ENCODE assay signal across 10 cellular contexts in genomic region chr7:92674379-92674778, GRCh38.
DNase-seq lines count a peak whose midpoint lies in the region; ATAC-seq and TF ChIP-seq lines count a peak whose summit lies in the region.
"Had no signal": no experiment of that assay in that cellular context is flagged by ENCODE, and none has a peak within 500 bp of the region (broad histone marks: within the 10 kb centered on the region; RNA-seq: fewer than 3 reads in every experiment).

No MANE protein-coding gene starts in this region.

- H3K9me3 Mint-ChIP-seq in MCF 10A (ENCODE audit: unreplicated experiment), result no peaks in the 10 kb centered on the region
- H3K9me3 Mint-ChIP-seq: CD14-positive monocyte had no signal

- no peaks in the 10 kb centered on the region for H3K27me3 ChIP-seq in BLaER1 treated with 17β-estradiol and CSF1 and Interleukin-3, amounts not matched to agents 10 nM and 100 nM

- no peaks in the 10 kb centered on the region for H3K27me3 Mint-ChIP-seq in MCF 10A (ENCODE audit: insufficient read depth, unreplicated experiment)

- H3K9ac ChIP-seq in BLaER1 treated with 17β-estradiol and CSF1 and Interleukin-3, amounts not matched to agents 10 nM and 100 nM, result peak overlapping the region in 2 of 11 experiments; percentile 15 to 19; a peak in 3 of 22 replicates

- DNase-seq in NCI-H146 (lab: John Stamatoyannopoulos, UW) (peak; percentile 64), NCI-H82 (lab: John Stamatoyannopoulos, UW) (no peak), MCF 10A (ENCODE audit: unreplicated experiment) (no peak), ACHN (no peak)
- DNase-seq in activated effector memory CD4-positive, alpha-beta T cell treated with anti-CD3 and anti-CD28 coated beads, Interleukin-2, amount 50 U/mL, for 16 hours, result no peak
- DNase-seq: SIG-M5 had no signal

- peaks cover 10% of the 10 kb centered on the region for H3K4me1 Mint-ChIP-seq in MCF 10A (ENCODE audit: insufficient read depth, unreplicated experiment)

- peak; percentile 57 for ATAC-seq in GM18907 (IDR thresholded peaks at IDR 0.05; ENCODE audit: unreplicated experiment)
- peak; percentile 80 for ATAC-seq in HG02840 (IDR thresholded peaks at IDR 0.05; ENCODE audit: low FRiP score, unreplicated experiment)

- H3K27ac ChIP-seq in BLaER1 treated with 17β-estradiol and CSF1 and Interleukin-3, amounts not matched to agents 10 nM and 100 nM, result peak overlapping the region in 6 of 11 experiments; percentile 16 to 68 (median 50); a peak in 10 of 22 replicates

- peaks cover 13% of the 10 kb centered on the region for H3K36me3 Mint-ChIP-seq in MCF 10A (ENCODE audit: insufficient read depth, unreplicated experiment)

- in situ Hi-C loops in ACHN (cut with HindIII; ENCODE audit: low pct_ligation_motif_present, low pct_unique_long_range_greater_than_20kb, low sequenced_read_pairs), result no loop called here

- TF ChIP-seq CTCF in MCF 10A (IDR thresholded peaks at IDR 0.05; ENCODE audit: unreplicated experiment), result no peak

- peak overlapping the region in 2 of 10 experiments; percentile 15 to 28; a peak in 2 of 20 replicates for H3K4me3 ChIP-seq in BLaER1 treated with 17β-estradiol and CSF1 and Interleukin-3, amounts not matched to agents 10 nM and 100 nM

- no TSS peak for BruUV-seq in MCF 10A (replicated peaks; lab: Mats Ljungman, UMichigan)

- intact Hi-C loops in MCF 10A (cut with micrococcal nuclease), result no loop called here

- H3K4me2 ChIP-seq in BLaER1 treated with 17β-estradiol and CSF1 and Interleukin-3, amounts not matched to agents 10 nM and 100 nM, result peak overlapping the region in 8 of 11 experiments; percentile 38 to 81 (median 68); a peak in 16 of 22 replicates

- H3K4me3 Mint-ChIP-seq in MCF 10A (ENCODE audit: unreplicated experiment), result no peak overlapping the region
- H3K4me3 Mint-ChIP-seq: CD14-positive monocyte had no signal

- CTCF ChIA-PET in MCF 10A (lab: Yijun Ruan, JAX), result no interaction called here

- no peaks in the 10 kb centered on the region; a peak in 2 of 22 replicates for H3K9me3 ChIP-seq in BLaER1 treated with 17β-estradiol and CSF1 and Interleukin-3, amounts not matched to agents 10 nM and 100 nM (replicated peaks in 1 of 11)

- no peak overlapping the region for H3K27ac Mint-ChIP-seq in MCF 10A (ENCODE audit: low read depth, unreplicated experiment)
- H3K27ac Mint-ChIP-seq: CD14-positive monocyte had no signal

- H3K4me1 ChIP-seq in BLaER1 treated with 17β-estradiol and CSF1 and Interleukin-3, amounts not matched to agents 10 nM and 100 nM, result peaks cover 13 to 36% (median 27%) of the 10 kb centered on the region in 10 experiments

- H3K36me3 ChIP-seq in BLaER1 treated with 17β-estradiol and CSF1 and Interleukin-3, amounts not matched to agents 10 nM and 100 nM, result peaks cover 0 to 24% (median 9%) of the 10 kb centered on the region in 11 experiments; a peak in 11 of 22 replicates

- POLR2A ChIA-PET in MCF 10A (lab: Yijun Ruan, JAX), result interaction anchor here (1.4 kb wide), 1 partner anchor 9 kb away, joined by 3 read pairs; no protein-coding TSS in a partner anchor

- no peaks in the 10 kb centered on the region for H4K20me1 ChIP-seq in BLaER1 treated with 17β-estradiol and CSF1 and Interleukin-3, amounts not matched to agents 10 nM and 100 nM
